In genomic region chr15:84098604-84099003, GRCh38 we compare ENCODE assay signal across 19 cellular contexts.
"Had no signal": no experiment of that assay in that cellular context is flagged by ENCODE, and none has a peak within 500 bp of the region (broad histone marks: within the 10 kb centered on the region; RNA-seq: fewer than 3 reads in every experiment).

No MANE protein-coding gene starts in this region.

- H3K36me3 ChIP-seq: left ventricle myocardium inferior, pancreas, sigmoid colon, spleen, suprapubic skin, thoracic aorta, tibial artery, upper lobe of right lung had no signal

- DNase-seq: immature natural killer cell; kidney; mesendoderm; naive thymus-derived CD8-positive, alpha-beta T cell; sigmoid colon; small intestine; spleen; stimulated activated CD4-positive, alpha-beta T cell treated with anti-CD3 and anti-CD28 coated beads, Interleukin-4, amount 100 ng/mL, for 24 hours; stimulated activated naive CD4-positive, alpha-beta T cell; trophoblast cell; upper lobe of right lung had no signal

- ATAC-seq: naive thymus-derived CD8-positive, alpha-beta T cell; pancreas; psoas muscle; stimulated activated effector memory CD8-positive, alpha-beta T cell treated with anti-CD3 and anti-CD28 coated beads, Interleukin-12 subunit alpha, Interleukin-12 subunit beta, amount 100 ng/mL, for 72 hours had no signal

- H3K4me1 ChIP-seq: left ventricle myocardium inferior, pancreas, psoas muscle, suprapubic skin, tibial artery, upper lobe of right lung had no signal

- H3K27ac ChIP-seq: left ventricle myocardium inferior, pancreas, psoas muscle, sigmoid colon, spleen, suprapubic skin, thoracic aorta, tibial artery, upper lobe of right lung had no signal

- H3K27me3 ChIP-seq: pancreas, sigmoid colon, tibial artery had no signal

- H3K9me3 ChIP-seq: left ventricle myocardium inferior, pancreas, psoas muscle, sigmoid colon, spleen, suprapubic skin, thoracic aorta, tibial artery, upper lobe of right lung had no signal

- H3K4me3 ChIP-seq: left ventricle myocardium inferior, lung, pancreas, psoas muscle, sigmoid colon, spleen, suprapubic skin, thoracic aorta, tibial artery, upper lobe of right lung had no signal
